8 cellular contexts compared by ENCODE assay signal in the genomic region with DNA sequence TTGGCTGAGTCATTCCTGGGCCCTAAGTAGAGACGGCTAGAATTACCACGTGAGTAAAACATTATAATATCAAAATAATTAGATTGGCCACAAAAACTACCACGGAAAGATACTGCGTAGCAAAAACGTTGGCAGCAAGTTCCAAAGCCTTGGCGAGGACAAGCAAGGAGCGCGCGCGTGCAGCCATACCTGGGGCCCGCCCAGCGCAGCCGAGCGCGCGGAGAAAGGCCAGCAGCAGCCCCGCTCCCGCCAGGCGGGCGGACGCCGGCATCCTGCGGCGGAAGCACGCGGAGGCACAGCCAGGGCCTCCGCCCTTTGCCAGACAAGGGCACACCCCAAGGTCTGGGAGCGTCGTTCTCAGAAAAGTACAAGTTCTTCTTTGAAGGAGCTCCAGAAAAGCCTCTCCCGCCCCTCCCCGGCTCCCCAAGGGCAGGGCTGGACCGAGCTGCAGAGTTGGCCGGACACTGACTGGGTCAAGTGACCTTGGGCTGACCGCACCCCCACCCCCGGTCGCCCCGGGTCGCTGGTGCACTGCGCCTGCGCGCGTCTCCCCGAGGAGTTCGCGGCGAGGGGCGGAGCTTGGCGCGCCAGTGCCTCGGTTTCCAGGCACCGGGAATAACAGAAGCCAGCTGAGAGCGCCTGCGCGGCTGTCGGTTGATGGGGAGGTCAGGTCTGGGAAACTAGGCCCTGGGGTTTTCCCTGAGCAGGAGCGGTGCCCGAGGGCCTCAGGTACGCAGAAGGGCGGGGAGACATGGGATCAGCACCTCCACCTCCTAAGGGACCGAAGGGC.
A peak's percentile ranks its signal among the peaks of the same experiment; 100 is the strongest.
DNase-seq lines count a peak whose midpoint lies in the region; ATAC-seq and TF ChIP-seq lines count a peak whose summit lies in the region.

A gene with protein sequence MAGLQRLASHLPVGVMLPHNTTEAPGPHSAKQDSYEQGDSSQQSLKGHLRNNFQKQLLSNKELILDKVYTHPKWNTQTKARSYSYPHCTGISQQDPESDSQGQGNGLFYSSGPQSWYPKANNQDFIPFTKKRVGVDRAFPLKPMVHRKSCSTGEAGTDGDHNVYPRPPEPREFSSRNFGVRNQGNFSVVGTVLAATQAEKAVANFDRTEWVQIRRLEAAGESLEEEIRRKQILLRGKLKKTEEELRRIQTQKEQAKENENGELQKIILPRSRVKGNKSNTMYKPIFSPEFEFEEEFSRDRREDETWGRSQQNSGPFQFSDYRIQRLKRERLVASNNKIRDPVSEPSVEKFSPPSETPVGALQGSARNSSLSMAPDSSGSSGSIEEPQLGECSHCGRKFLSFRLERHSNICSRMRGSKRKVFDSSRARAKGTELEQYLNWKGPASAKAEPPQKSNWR (plus strand): TSS at position 621 of the 790 bp plus-strand sequence. CDS start 933 bp downstream, outside the sequence.

- TF ChIP-seq POLR2A in GM19099 (IDR thresholded peaks at IDR 0.05; ENCODE audit: extremely low read depth, insufficient read length, low read depth): peak; percentile 73

- ATAC-seq in HG03521 (IDR thresholded peaks at IDR 0.05; ENCODE audit: unreplicated experiment): peak; percentile 61

- no peak for TF ChIP-seq CTCF in AG10803 (conservative IDR thresholded peaks at IDR 0.05; ENCODE audit: low read length)

- peak within 1 kb of the TSS; percentile 64 for H3K27ac ChIP-seq in epithelial cell of prostate

- peak within 1 kb of the TSS; percentile 71 for H3K4me3 ChIP-seq in AG10803 (ENCODE audit: low read length)

- DNase-seq in AG10803 (ENCODE audit: low read depth) (peak; percentile 83), NOMO-1 treated with DMSO at 0.1 percent for 48 hours (lab: John Stamatoyannopoulos, UW; ENCODE audit: unreplicated experiment) (peak; percentile 77), activated T-cell treated with anti-CD3 and anti-CD28 coated beads for 4 hours (peak; percentile 31), epithelial cell of prostate (ENCODE audit: low read depth, low spot score) (no peak), midbrain (lab: John Stamatoyannopoulos, UW) (peak; percentile 93)
- DNase-seq in stimulated activated CD8-positive, alpha-beta memory T cell treated with anti-CD3 and anti-CD28 coated beads, Interleukin-4, amount 100 ng/mL, for 24 hours (ENCODE audit: low read depth): peak; percentile 59
